24 cellular contexts compared by ENCODE assay signal in genomic region chr5:15023846-15024245, GRCh38.
"Had no signal": no experiment of that assay in that cellular context is flagged by ENCODE, and none has a peak within 500 bp of the region (broad histone marks: within the 10 kb centered on the region; RNA-seq: fewer than 3 reads in every experiment).

No MANE protein-coding gene starts in this region.

- ATAC-seq: activated CD8-positive, alpha-beta T cell treated with anti-CD3 and anti-CD28 coated beads for 36 hours; activated T-cell treated with anti-CD3 and anti-CD28 coated beads, Interleukin-2, amount 50 U/mL, for 4 hours; activated T-helper 17 cell treated with anti-CD3 and anti-CD28 coated beads, Interleukin-2, amount 50 U/mL, for 72 hours; left colon; right lobe of liver had no signal

- H3K36me3 ChIP-seq: esophagus muscularis mucosa, neutrophil, right lobe of liver, transverse colon, uterus had no signal

- H3K9me3 ChIP-seq: neutrophil, right lobe of liver, testis, transverse colon, uterus had no signal

- H3K4me3 ChIP-seq: esophagus muscularis mucosa, right lobe of liver, testis, transverse colon, uterus had no signal

- H3K27ac ChIP-seq: esophagus muscularis mucosa, neutrophil, right lobe of liver, testis, transverse colon, uterus had no signal

- H3K4me1 ChIP-seq: right lobe of liver, testis, transverse colon, uterus had no signal

- FAIRE-seq: frontal cortex, keratinocyte had no signal

- H3K27me3 ChIP-seq: right lobe of liver, testis, transverse colon, uterus had no signal

- DNase-seq: activated B cell treated with CpG ODN at 0.5 μM for 24 hours; activated CD4-positive, alpha-beta T cell treated with anti-CD3 and anti-CD28 coated beads, Interleukin-2, amount 50 U/mL, for 1 hour; activated CD8-positive, alpha-beta T cell treated with anti-CD3 and anti-CD28 coated beads for 36 hours; activated gamma-delta T cell treated with Interleukin-2 at 50 U/mL for 16 hours; activated naive CD4-positive, alpha-beta T cell treated with anti-CD3 and anti-CD28 coated beads, Interleukin-2, amount 50 U/mL, for 16 hours; activated T-cell treated with anti-CD3 and anti-CD28 coated beads, Interleukin-2, amount 50 U/mL, for 4 hours; amniotic stem cell; central memory CD4-positive, alpha-beta T cell; endodermal cell; hippocampal formation; left colon; naive B cell; nephron progenitor cell; right lobe of liver; stimulated activated CD4-positive, alpha-beta T cell treated with anti-CD3 and anti-CD28 coated beads, Interleukin-2, amount 100 ng/mL, for 48 hours; stimulated activated naive CD4-positive, alpha-beta T cell treated with Interleukin-2 at 50 U/mL for 16 hours; testis; transverse colon; uterus had no signal
